Comparison of ENCODE assay signal across 15 cellular contexts in the genomic region with DNA sequence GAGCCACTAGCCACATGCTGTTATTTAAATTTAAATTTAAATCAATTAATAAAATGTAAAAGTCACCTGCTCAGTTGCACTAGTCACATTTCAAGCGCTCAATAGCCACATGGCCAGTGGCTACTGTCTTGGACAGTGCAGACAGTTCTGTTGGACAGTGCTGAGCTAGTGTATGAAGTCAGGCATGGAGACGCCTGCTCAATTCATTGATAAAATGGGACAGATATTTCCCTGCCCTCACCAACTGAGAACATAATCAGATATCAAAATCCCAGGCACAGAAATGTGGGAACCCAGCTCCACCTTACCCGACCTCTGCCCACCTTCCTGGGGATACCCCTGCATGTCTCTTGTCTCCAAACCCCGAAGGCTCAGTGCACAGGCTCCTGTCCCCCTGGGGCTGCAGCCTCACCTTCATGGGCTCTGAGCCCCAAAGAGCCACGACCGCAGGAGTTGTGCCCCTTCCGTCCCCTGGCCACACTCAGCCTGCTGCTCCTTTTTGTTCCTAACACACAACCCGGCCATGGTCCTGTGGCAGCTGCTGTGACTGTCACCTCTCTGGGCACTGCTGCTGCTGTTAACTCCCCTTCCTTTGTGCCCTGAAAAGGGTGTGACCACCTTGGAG.
A peak's percentile ranks its signal among the peaks of the same experiment; 100 is the strongest.
DNase-seq lines count a peak whose midpoint lies in the region; ATAC-seq and TF ChIP-seq lines count a peak whose summit lies in the region.
"Had no signal": no experiment of that assay in that cellular context is flagged by ENCODE, and none has a peak within 500 bp of the region (broad histone marks: within the 10 kb centered on the region; RNA-seq: fewer than 3 reads in every experiment).

No MANE protein-coding gene starts in this region.

- no peak overlapping the region for H3K23ac ChIP-seq in mesenchymal stem cell (ENCODE audit: low read length in 2 of 2)

- TF ChIP-seq CTCF in Panc1 (IDR thresholded peaks at IDR 0.05) (no peak), suprapubic skin (IDR thresholded peaks at IDR 0.05) (no peak)

- H3K18ac ChIP-seq in mesenchymal stem cell (ENCODE audit: low read depth in 1 of 2, low read length in 2 of 2), result no peak overlapping the region

- in situ Hi-C loops in Panc1 (cut with HindIII; ENCODE audit: low pct_unique_long_range_greater_than_20kb, low sequenced_read_pairs), result no loop called here

- H3K9me3 ChIP-seq in Panc1 (ENCODE audit: control insufficient read depth, insufficient read depth, low read depth, low read length), result no peaks in the 10 kb centered on the region
- peaks cover 5% of the 10 kb centered on the region for H3K9me3 ChIP-seq in mesenchymal stem cell (ENCODE audit: control insufficient read depth, low read length)
- no peaks in the 10 kb centered on the region for H3K9me3 ChIP-seq in suprapubic skin

- peak overlapping the region; percentile 84 for H3K9ac ChIP-seq in mesenchymal stem cell (ENCODE audit: low read length)
- H3K9ac ChIP-seq: parathyroid adenoma had no signal

- H2AFZ ChIP-seq in mesenchymal stem cell (ENCODE audit: low read depth, low read length), result no peak overlapping the region
- H2AFZ ChIP-seq: parathyroid adenoma had no signal

- H3K9me3 Mint-ChIP-seq in effector memory CD8-positive, alpha-beta T cell, result no peaks in the 10 kb centered on the region
- H3K9me3 Mint-ChIP-seq: T-helper 2 cell treated with Interferon-gamma antibody and Interleukin-4, amounts not matched to agents 5 μg/mL and 100 μg/mL, for 36 hours had no signal

- no peaks in the 10 kb centered on the region for H3K36me3 Mint-ChIP-seq in effector memory CD8-positive, alpha-beta T cell (ENCODE audit: insufficient read depth)

- H3K27ac Mint-ChIP-seq in effector memory CD8-positive, alpha-beta T cell, result peak overlapping the region; percentile 20 to 26
- H3K27ac Mint-ChIP-seq: CD4-positive, CD25-positive, alpha-beta regulatory T cell; T-helper 2 cell treated with Interferon-gamma antibody and Interleukin-4, amounts not matched to agents 5 μg/mL and 100 μg/mL, for 36 hours had no signal

- H3K79me1 ChIP-seq in mesenchymal stem cell (replicated peaks; ENCODE audit: low read length, poor library complexity, severe bottlenecking), result no peaks in the 10 kb centered on the region

- CTCF ChIA-PET in Panc1 (lab: Charles Lee), result no interaction called here

- no TSS peak for BruUV-seq in Panc1 (replicated peaks; lab: Mats Ljungman, UMichigan)

- POLR2A ChIA-PET in Panc1 (lab: Charles Lee), result interaction anchor here (0.6 kb wide), 1 partner anchor 46 kb away, joined by 6 read pairs; no protein-coding TSS in a partner anchor

- no peak overlapping the region for H2BK12ac ChIP-seq in mesenchymal stem cell (ENCODE audit: low read length in 2 of 2)

- no peak overlapping the region for H4K8ac ChIP-seq in mesenchymal stem cell (ENCODE audit: low read length)

- peak overlapping the region; percentile 12 for H4K91ac ChIP-seq in mesenchymal stem cell (ENCODE audit: low read length)

- peaks cover 0 to 18% of the 10 kb centered on the region in 2 donors for H3K4me1 Mint-ChIP-seq in effector memory CD8-positive, alpha-beta T cell (ENCODE audit: low read depth in 2 of 2)
- H3K4me1 Mint-ChIP-seq: CD4-positive, CD25-positive, alpha-beta regulatory T cell had no signal

- H3K36me3 ChIP-seq in Panc1 (ENCODE audit: control insufficient read depth, insufficient read depth, low read length), result no peaks in the 10 kb centered on the region
- H3K36me3 ChIP-seq in mesenchymal stem cell (ENCODE audit: control insufficient read depth in 1 of 2, insufficient read depth in 2 of 2, low read depth in 1 of 2, low read length in 2 of 2), result no peaks in the 10 kb centered on the region
- no peaks in the 10 kb centered on the region for H3K36me3 ChIP-seq in suprapubic skin
- H3K36me3 ChIP-seq: Peyer's patch had no signal

- no peak overlapping the region for H3K14ac ChIP-seq in mesenchymal stem cell (ENCODE audit: low read length in 2 of 2)

- no peak overlapping the region for H2BK120ac ChIP-seq in mesenchymal stem cell (ENCODE audit: low read depth, low read length)

- no peak for TF ChIP-seq POLR2A in suprapubic skin (IDR thresholded peaks at IDR 0.05)

- intact Hi-C loops in Panc1 (cut with micrococcal nuclease; ENCODE audit: unreplicated experiment), result no loop called here

- no peak overlapping the region for H3K4me3 ChIP-seq in Panc1 (ENCODE audit: low read depth in 2 of 2, low read length in 2 of 2)
- H3K4me3 ChIP-seq in mesenchymal stem cell (ENCODE audit: insufficient read depth in 1 of 2, low read depth in 1 of 2, low read length in 2 of 2), result peak overlapping the region in 1 of 2 experiments; percentile 28
- no peak overlapping the region for H3K4me3 ChIP-seq in suprapubic skin
- H3K4me3 ChIP-seq: Peyer's patch had no signal

- H2AK5ac ChIP-seq in mesenchymal stem cell (ENCODE audit: low read length, severe bottlenecking), result no peak overlapping the region

- H3K27ac ChIP-seq in Panc1 (ENCODE audit: low read length) (no peak overlapping the region), mesenchymal stem cell (ENCODE audit: low read length, poor library complexity, severe bottlenecking) (no peak overlapping the region), suprapubic skin (peak overlapping the region; percentile 75)

- H3K4ac ChIP-seq in mesenchymal stem cell (ENCODE audit: low read depth in 1 of 2, low read length in 2 of 2), result no peak overlapping the region

- ATAC-seq in Panc1, result peak; percentile 66
- ATAC-seq in effector memory CD8-positive, alpha-beta T cell (replicated peaks), result no peak
- no peak for ATAC-seq in GM18870 (IDR thresholded peaks at IDR 0.05; ENCODE audit: unreplicated experiment)
- ATAC-seq in GM19035 (IDR thresholded peaks at IDR 0.05; ENCODE audit: unreplicated experiment), result no peak
- ATAC-seq: stimulated activated naive CD8-positive, alpha-beta T cell treated with anti-CD3 and anti-CD28 coated beads, Interleukin-15, Interleukin-2, amounts not matched to agents 100 U/mL and 50 U/mL, for 24 hours had no signal

- no peak overlapping the region for H3K4me2 ChIP-seq in mesenchymal stem cell (ENCODE audit: low read length, poor library complexity, severe bottlenecking)

- H3K27me3 ChIP-seq in Panc1 (ENCODE audit: control insufficient read depth, insufficient read depth, low read length) (no peaks in the 10 kb centered on the region), mesenchymal stem cell (ENCODE audit: control insufficient read depth in 1 of 2, insufficient read depth in 1 of 2, low read length in 2 of 2) (no peaks in the 10 kb centered on the region), suprapubic skin (no peaks in the 10 kb centered on the region)
- H3K27me3 ChIP-seq: Peyer's patch had no signal

- DNase-seq in Panc1 (ENCODE audit: low read depth, low spot score) (no peak), mesenchymal stem cell (no peak), suprapubic skin (ENCODE audit: low spot score in 2 of 2) (no peak), SIG-M5 treated with dmso at 0.1 percent for 504 hours (lab: John Stamatoyannopoulos, UW; ENCODE audit: unreplicated experiment) (no peak), Ammon's horn (ENCODE audit: low spot score) (no peak)
- DNase-seq in effector memory CD8-positive, alpha-beta T cell, result no peak
- DNase-seq: activated CD4-positive, alpha-beta T cell treated with anti-CD3 and anti-CD28 coated beads, Interleukin-2, amount 50 U/mL, for 4 hours; CD4-positive, CD25-positive, alpha-beta regulatory T cell; stimulated activated CD4-positive, alpha-beta T cell treated with anti-CD3 and anti-CD28 coated beads, Interleukin-1b, Interleukin-23, amount 100 ng/mL, for 48 hours; stimulated activated naive CD8-positive, alpha-beta T cell treated with anti-CD3 and anti-CD28 coated beads, Interleukin-15, Interleukin-2, amounts not matched to agents 100 U/mL and 50 U/mL, for 24 hours had no signal

- H2BK5ac ChIP-seq in mesenchymal stem cell (ENCODE audit: low read depth, low read length, poor library complexity, severe bottlenecking), result no peak overlapping the region

- H2BK15ac ChIP-seq in mesenchymal stem cell (ENCODE audit: low read depth, poor library complexity, severe bottlenecking), result no peak overlapping the region

- peaks cover 0 to 6% of the 10 kb centered on the region in 2 donors for H3K27me3 Mint-ChIP-seq in effector memory CD8-positive, alpha-beta T cell

- no peak overlapping the region for H3K4me3 Mint-ChIP-seq in effector memory CD8-positive, alpha-beta T cell
- H3K4me3 Mint-ChIP-seq: CD4-positive, CD25-positive, alpha-beta regulatory T cell; T-helper 2 cell treated with Interferon-gamma antibody and Interleukin-4, amounts not matched to agents 5 μg/mL and 100 μg/mL, for 36 hours had no signal

- peaks cover 6% of the 10 kb centered on the region for H3K4me1 ChIP-seq in Panc1 (ENCODE audit: control insufficient read depth, insufficient read depth, low read length)
- peaks cover 3% of the 10 kb centered on the region for H3K4me1 ChIP-seq in mesenchymal stem cell (ENCODE audit: control insufficient read depth, insufficient read depth, low read depth, low read length)
- H3K4me1 ChIP-seq in suprapubic skin, result peaks cover 21% of the 10 kb centered on the region

- TF ChIP-seq EP300 in suprapubic skin (IDR thresholded peaks at IDR 0.05), result no peak

- 83% methylated on average over 8 of the region's 8 CpGs for WGBS in mesenchymal stem cell
- WGBS in suprapubic skin, result 70% methylated on average over 8 of the region's 8 CpGs
